9 cellular contexts compared by ENCODE assay signal in genomic region chr10:49176310-49177268, GRCh38. TPM values are rescaled to one million over a fixed set of nuclear protein-coding genes. Genes with fewer than 3 reads are reported as not detected.
DNase-seq lines count a peak whose midpoint lies in the region; ATAC-seq and TF ChIP-seq lines count a peak whose summit lies in the region.
"Had no signal": no experiment of that assay in that cellular context is flagged by ENCODE, and none has a peak within 500 bp of the region (broad histone marks: within the 10 kb centered on the region; RNA-seq: fewer than 3 reads in every experiment).

No MANE protein-coding gene starts in this region.

- no peak overlapping the region for H3K4me3 Mint-ChIP-seq in central memory CD8-positive, alpha-beta T cell

- TF ChIP-seq CTCF in GM13976 (IDR thresholded peaks at IDR 0.05; ENCODE audit: borderline replicate concordance, control extremely low read depth, extremely low read depth, insufficient read depth, missing control alignments) (peak; percentile 25), neutrophil (IDR thresholded peaks at IDR 0.05) (no peak), omental fat pad (IDR thresholded peaks at IDR 0.05) (no peak)

- in situ Hi-C loops in GM13976 (cut with MboI; ENCODE audit: low sequenced_read_pairs, unreplicated experiment) = no loop called here

- H3K9me3 Mint-ChIP-seq in central memory CD8-positive, alpha-beta T cell = no peaks in the 10 kb centered on the region

- H3K36me3 ChIP-seq in neutrophil = peaks cover 7% of the 10 kb centered on the region
- H3K36me3 ChIP-seq: esophagus squamous epithelium had no signal

- peaks cover 1% of the 10 kb centered on the region for H3K36me3 Mint-ChIP-seq in central memory CD8-positive, alpha-beta T cell (ENCODE audit: insufficient read depth)

- no peak overlapping the region for H3K4me3 ChIP-seq in neutrophil (ENCODE audit: low read depth in 1 of 2, low read length in 1 of 2)
- H3K4me3 ChIP-seq: esophagus squamous epithelium had no signal

- H3K4me1 Mint-ChIP-seq in central memory CD8-positive, alpha-beta T cell = peaks cover 33% of the 10 kb centered on the region

- no peaks in the 10 kb centered on the region for H3K27me3 Mint-ChIP-seq in central memory CD8-positive, alpha-beta T cell

- peak overlapping the region; percentile 64 for H3K27ac Mint-ChIP-seq in central memory CD8-positive, alpha-beta T cell (ENCODE audit: low read depth)

- no peaks in the 10 kb centered on the region for H3K9me3 ChIP-seq in neutrophil
- H3K9me3 ChIP-seq: esophagus squamous epithelium had no signal

- peak; percentile 1 for ATAC-seq in HG03039 (IDR thresholded peaks at IDR 0.05; ENCODE audit: unreplicated experiment)
- ATAC-seq in central memory CD8-positive, alpha-beta T cell (replicated peaks; ENCODE audit: extremely low read depth, poor library complexity, severe bottlenecking) = no peak
- ATAC-seq in omental fat pad (ENCODE audit: low FRiP score) = no peak

- DNase-seq in GM13976 (ENCODE audit: low spot score) = no peak
- no peak for DNase-seq in central memory CD8-positive, alpha-beta T cell (ENCODE audit: low spot score in 2 of 2)
- DNase-seq in omental fat pad (ENCODE audit: low spot score) = no peak
- DNase-seq in NCI-H1092 (lab: John Stamatoyannopoulos, UW) = no peak
- DNase-seq in germinal center (ENCODE audit: low spot score) = no peak
- DNase-seq in SW480 (ENCODE audit: low spot score) = no peak
- DNase-seq: esophagus squamous epithelium had no signal

- H3K4me1 ChIP-seq in neutrophil (ENCODE audit: control insufficient read depth in 1 of 2, insufficient read depth in 1 of 2, low read depth in 1 of 2, low read length in 1 of 2) = peaks cover 51 to 69% of the 10 kb centered on the region in 2 experiments

- H3K27me3 ChIP-seq in neutrophil = no peaks in the 10 kb centered on the region
- H3K27me3 ChIP-seq: esophagus squamous epithelium had no signal

- H3K27ac ChIP-seq in neutrophil = peak overlapping the region; percentile 60

RNA-seq across cellular contexts. Expression of gene TMEM273, which starts 11.6 kb away (rescaled TPM):
- total RNA-seq in omental fat pad = 10 to 100 TPM; 12.2 to 74.4 (median 34.1) TPM

RNA-seq across cellular contexts. Expression of gene FAM170B, which starts 42.8 kb away (rescaled TPM):
- not detected for total RNA-seq in omental fat pad
- total RNA-seq: esophagus squamous epithelium had no signal
